In the genomic region with DNA sequence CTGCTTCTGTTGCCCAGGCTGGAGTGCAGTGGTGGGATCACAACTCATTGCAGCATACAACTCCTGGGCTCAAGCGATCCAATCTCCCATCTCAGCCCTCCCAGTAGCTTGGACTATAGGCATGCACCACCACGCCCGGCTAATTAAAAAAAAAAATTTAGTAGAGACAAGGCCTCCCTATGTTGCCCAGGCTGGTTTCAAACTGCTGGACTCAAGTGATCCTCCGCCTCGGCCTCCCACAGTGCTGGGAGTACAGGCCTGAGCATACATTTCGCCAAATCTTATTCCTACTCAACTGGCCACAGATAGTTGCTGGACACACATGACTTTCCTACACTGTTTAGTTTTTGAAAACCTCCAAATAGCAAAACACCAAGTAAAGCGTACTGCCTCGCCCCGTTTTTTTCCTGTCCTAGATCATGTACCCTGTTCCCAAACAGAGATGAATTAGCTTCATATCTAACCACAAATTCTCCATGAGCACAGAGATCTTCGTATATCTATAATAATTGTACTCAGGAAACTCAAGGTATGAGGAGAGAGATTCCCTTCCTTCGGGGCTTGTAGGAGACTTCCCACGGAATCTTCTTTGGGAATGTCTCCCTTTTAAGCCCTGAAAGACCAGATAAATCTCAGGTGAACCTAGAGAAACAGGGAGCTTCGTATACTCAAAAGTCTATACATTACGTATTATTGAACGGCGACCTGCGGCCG, we compare ENCODE assay signal across 8 cellular contexts. TPM values are rescaled to one million over a fixed set of nuclear protein-coding genes. Genes with fewer than 3 reads are reported as not detected.
DNase-seq lines count a peak whose midpoint lies in the region; ATAC-seq and TF ChIP-seq lines count a peak whose summit lies in the region.

No MANE protein-coding gene starts in this region.

- peaks cover 24% of the 10 kb centered on the region for H3K4me1 ChIP-seq in OCI-LY3 (ENCODE audit: low read length)
- peaks cover 9% of the 10 kb centered on the region for H3K4me1 ChIP-seq in prostate gland (replicated peaks)

- WGBS in prostate gland: 34% methylated on average over 18 of the region's 18 CpGs

- peak overlapping the region; percentile 67 for H2AFZ ChIP-seq in OCI-LY3 (ENCODE audit: low read depth, low read length)

- H3K36me3 ChIP-seq in OCI-LY3 (replicated peaks; ENCODE audit: low read depth, low read length) (peaks cover 18% of the 10 kb centered on the region), prostate gland (no peaks in the 10 kb centered on the region)

- H3K4me2 ChIP-seq in OCI-LY3 (ENCODE audit: low read length): peak overlapping the region; percentile 62

- H3K27me3 ChIP-seq in OCI-LY3 (ENCODE audit: low read depth, low read length) (no peaks in the 10 kb centered on the region), prostate gland (replicated peaks; ENCODE audit: insufficient read depth) (no peaks in the 10 kb centered on the region)

- DNase-seq in GM12865 (ENCODE audit: low read depth) (peak; percentile 18), epithelial cell of esophagus (ENCODE audit: low read depth) (no peak), prostate gland (ENCODE audit: low spot score) (no peak), cortex of kidney (lab: John Stamatoyannopoulos, UW) (no peak), COR-L47 (lab: John Stamatoyannopoulos, UW) (no peak), islet precursor cell (no peak)

- ATAC-seq in GM19452 (IDR thresholded peaks at IDR 0.05; ENCODE audit: unreplicated experiment): no peak

- H3K27ac ChIP-seq in OCI-LY3 (ENCODE audit: low read length) (peak overlapping the region; percentile 45), prostate gland (peak overlapping the region; percentile 95 to 97)

- peaks cover 39% of the 10 kb centered on the region for H3K79me2 ChIP-seq in OCI-LY3 (ENCODE audit: low read length)

- H3K4me3 ChIP-seq in GM12865 (ENCODE audit: low read depth, low read length) (peak overlapping the region; percentile 99), OCI-LY3 (ENCODE audit: low read length) (peak overlapping the region; percentile 97), epithelial cell of esophagus (ENCODE audit: low read length) (peak overlapping the region; percentile 38), prostate gland (peak overlapping the region; percentile 64 to 69)

- H4K20me1 ChIP-seq in OCI-LY3 (ENCODE audit: insufficient read depth, low read length): peaks cover 16% of the 10 kb centered on the region

- H3K9ac ChIP-seq in OCI-LY3 (ENCODE audit: low read length): peak overlapping the region; percentile 62

- no peak for TF ChIP-seq CTCF in GM12865 (IDR thresholded peaks at IDR 0.05; ENCODE audit: insufficient read depth, low read depth, low read length, missing control alignments)
- TF ChIP-seq CTCF in OCI-LY3 (IDR thresholded peaks at IDR 0.05; ENCODE audit: low read depth, low read length): no peak
- TF ChIP-seq CTCF in epithelial cell of esophagus (IDR thresholded peaks at IDR 0.05; ENCODE audit: insufficient read depth, low read depth, low read length, missing control alignments): no peak
- no peak for TF ChIP-seq CTCF in prostate gland (IDR thresholded peaks at IDR 0.05)

- TF ChIP-seq POLR2A in prostate gland (IDR thresholded peaks at IDR 0.05): no peak

- intact Hi-C loops in prostate gland (cut with DNase I): no loop called here

- H3K9me3 ChIP-seq in OCI-LY3 (ENCODE audit: insufficient read depth, low read length): no peaks in the 10 kb centered on the region
- H3K9me3 ChIP-seq in prostate gland: no peaks in the 10 kb centered on the region

RNA-seq across cellular contexts. Expression of a gene that starts 0.6 kb away (rescaled TPM):
- 10 to 100 TPM in 1 of 2 donors, 1 to 10 TPM in 1; 9.5 to 12.8 TPM for total RNA-seq in prostate gland

RNA-seq across cellular contexts. Expression of a gene that starts 44.8 kb away (rescaled TPM):
- total RNA-seq in prostate gland: 1 to 10 TPM; 7.3 to 7.5 TPM

RNA-seq across cellular contexts. Expression of a gene that starts 44.9 kb away (rescaled TPM):
- total RNA-seq in prostate gland: 10 to 100 TPM; 13.2 to 20.4 TPM

RNA-seq across cellular contexts. Expression of a gene that starts 59.5 kb away (rescaled TPM):
- total RNA-seq in prostate gland: 1 to 10 TPM; 4.9 to 5.7 TPM

Comparison
In these comparisons a context has a peak if more than half of its experiments do, and no peak if none do; other contexts are left out.
1. H3K4me3 ChIP-seq: peak in every context shown above with its lines; median percentile 99 in GM12865; 97 in OCI-LY3; 66 in prostate gland; 38 in epithelial cell of esophagus.